11 cellular contexts compared by ENCODE assay signal in the genomic region with DNA sequence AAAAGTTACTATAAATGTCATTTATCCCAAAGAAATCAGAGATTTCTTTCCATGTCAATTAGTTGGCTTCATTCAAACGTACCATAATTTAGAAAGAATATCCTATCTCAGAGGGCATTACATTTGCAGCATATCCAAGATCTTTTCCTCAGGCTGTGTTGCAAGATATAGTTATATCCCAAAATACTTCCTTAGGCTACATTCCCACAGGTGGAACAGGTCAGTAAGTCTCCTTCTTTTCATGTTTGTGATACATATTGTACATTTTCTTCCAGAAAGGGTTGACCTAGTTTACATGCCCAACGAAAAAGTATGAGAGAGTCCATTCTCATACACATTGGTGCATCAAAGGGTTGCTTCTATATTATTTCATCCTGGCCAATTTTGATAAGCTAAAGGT. TPM values are rescaled to one million over a fixed set of nuclear protein-coding genes. Genes with fewer than 3 reads are reported as not detected.
"Had no signal": no experiment of that assay in that cellular context is flagged by ENCODE, and none has a peak within 500 bp of the region (broad histone marks: within the 10 kb centered on the region; RNA-seq: fewer than 3 reads in every experiment).

No MANE protein-coding gene starts in this region.

- H3K4me1 ChIP-seq: HAP-1 had no signal

- DNase-seq: GM23248, GOT3, H7, H9, HCEC 1CT, HFFc6 had no signal

- H3K4me3 ChIP-seq: GM23248, GM23338, HAP-1 had no signal

- H3K4me2 ChIP-seq: GM23338 had no signal

- ATAC-seq: GM23338, HCT116 had no signal

- H3K9me3 ChIP-seq: HAP-1 had no signal

- FAIRE-seq: H1, H54 had no signal

- H3K36me3 ChIP-seq: HAP-1 had no signal

- H3K27ac ChIP-seq: GM23248 had no signal

RNA-seq across cellular contexts. Expression of a gene that starts 26.9 kb away (rescaled TPM):
- polyA plus RNA-seq: GM23248 had no signal

RNA-seq across cellular contexts. Expression of a gene that starts 33.0 kb away (rescaled TPM):
- polyA plus RNA-seq: GM23248 had no signal
